Comparison of ENCODE assay signal across 8 cellular contexts in genomic region chr6:10426781-10427279, GRCh38. TPM values are rescaled to one million over a fixed set of nuclear protein-coding genes. Genes with fewer than 3 reads are reported as not detected.
DNase-seq lines count a peak whose midpoint lies in the region; ATAC-seq and TF ChIP-seq lines count a peak whose summit lies in the region.

No MANE protein-coding gene starts in this region.

- H3K27me3 Mint-ChIP-seq in HFFc6 (ENCODE audit: insufficient read depth) (peaks cover 3% of the 10 kb centered on the region; the same call in 1 of the 2 replicates), Caco-2 (ENCODE audit: insufficient read depth, unreplicated experiment) (no peaks in the 10 kb centered on the region)

- no TSS peak for BruUV-seq in Caco-2 (replicated peaks; lab: Mats Ljungman, UMichigan)

- DNase-seq in AG04450 (ENCODE audit: low read depth, low spot score), result no peak
- DNase-seq in HFFc6, result no peak
- DNase-seq in cardiac fibroblast (ENCODE audit: low read depth in 2 of 2), result no peak
- DNase-seq in NCI-H1436 treated with DMSO at 0.1 percent for 48 hours (lab: John Stamatoyannopoulos, UW), result no peak
- DNase-seq in Caco-2, result no peak
- DNase-seq in Kasumi-1 (lab: John Stamatoyannopoulos, UW), result no peak

- H3K9me3 ChIP-seq in AG04450 (ENCODE audit: control insufficient read depth, insufficient read depth, low read length) (no peaks in the 10 kb centered on the region; the same call in 1 of the 2 replicates), muscle layer of duodenum (ENCODE audit: control insufficient read depth in 1 of 2, low read length in 2 of 2) (no peaks in the 10 kb centered on the region), Caco-2 (no peaks in the 10 kb centered on the region)

- H3K4me3 ChIP-seq in AG04450 (ENCODE audit: low read depth, low read length) (peak overlapping the region; percentile 54), cardiac fibroblast (replicated peaks in 1 of 2; ENCODE audit: low read depth in 2 of 2, low read length in 2 of 2) (peak overlapping the region; percentile 48), muscle layer of duodenum (ENCODE audit: low read depth in 1 of 2, low read length in 2 of 2) (peak overlapping the region; percentile 65 to 67), Caco-2 (ENCODE audit: low read depth, low read length) (no peak overlapping the region)

- TF ChIP-seq CTCF in AG04450 (IDR thresholded peaks at IDR 0.05; ENCODE audit: low read depth, low read length) (no peak), HFFc6 (IDR thresholded peaks at IDR 0.05) (no peak), cardiac fibroblast (IDR thresholded peaks at IDR 0.05; ENCODE audit: low read depth, low read length) (no peak), Caco-2 (IDR thresholded peaks at IDR 0.05; ENCODE audit: insufficient read depth in 1 of 2, low read depth in 1 of 2, low read length in 1 of 2, severe bottlenecking in 1 of 2, unreplicated experiment in 1 of 2) (no peak)

- no peak for ATAC-seq in GM21447 (IDR thresholded peaks at IDR 0.05; ENCODE audit: unreplicated experiment)

- H3K4me3 Mint-ChIP-seq in HFFc6, result peak overlapping the region; percentile 92
- no peak overlapping the region for H3K4me3 Mint-ChIP-seq in Caco-2 (ENCODE audit: unreplicated experiment)

- peak overlapping the region; percentile 95 for H3K27ac Mint-ChIP-seq in HFFc6
- H3K27ac Mint-ChIP-seq in Caco-2 (ENCODE audit: unreplicated experiment), result no peak overlapping the region

- H3K4me1 Mint-ChIP-seq in HFFc6 (ENCODE audit: low read depth) (peaks cover 61% of the 10 kb centered on the region), Caco-2 (ENCODE audit: low read depth, unreplicated experiment) (peaks cover 8% of the 10 kb centered on the region)

- CTCF ChIA-PET in AG04450 (lab: Charles Lee), result interaction anchor here (0.6 to 1.8 kb wide), 3 partner anchors 12 to 1444 kb away, joined by 3 to 6 read pairs (median 5); partner anchors contain the start of gene TFAP2A
- CTCF ChIA-PET in Caco-2 (lab: Charles Lee), result no interaction called here

- POLR2A ChIA-PET in AG04450 (lab: Yijun Ruan, JAX) (interaction anchor here (1.3 kb wide), 1 partner anchor 13 kb away, joined by 4 read pairs; no protein-coding TSS in a partner anchor), Caco-2 (lab: Charles Lee) (no interaction called here)

- H3K27me3 ChIP-seq in AG04450 (ENCODE audit: control insufficient read depth, insufficient read depth, low read length), result peaks cover 40% of the 10 kb centered on the region
- peaks cover 40% of the 10 kb centered on the region for H3K27me3 ChIP-seq in muscle layer of duodenum (ENCODE audit: low read depth, low read length)
- no peaks in the 10 kb centered on the region for H3K27me3 ChIP-seq in Caco-2 (replicated peaks; ENCODE audit: control insufficient read depth, insufficient read depth, low read length)

- H3K4me1 ChIP-seq in muscle layer of duodenum (ENCODE audit: control insufficient read depth in 1 of 2, insufficient read depth in 2 of 2, low read length in 2 of 2) (peaks cover 0 to 19% of the 10 kb centered on the region in 2 donors), Caco-2 (0 out of 2 replicates have a peak, but pooled peaks cover 3% of the 10 kb centered on the region)

- no peaks in the 10 kb centered on the region for H3K9me3 Mint-ChIP-seq in HFFc6
- no peaks in the 10 kb centered on the region for H3K9me3 Mint-ChIP-seq in Caco-2 (ENCODE audit: unreplicated experiment)

- H3K27ac ChIP-seq in AG04450 (ENCODE audit: low read depth, low read length), result peak overlapping the region; percentile 21
- no peak overlapping the region for H3K27ac ChIP-seq in muscle layer of duodenum (ENCODE audit: low read length)

- H3K36me3 Mint-ChIP-seq in HFFc6 (ENCODE audit: low read depth), result peaks cover 7% of the 10 kb centered on the region; the same call in 1 of the 2 replicates
- no peaks in the 10 kb centered on the region for H3K36me3 Mint-ChIP-seq in Caco-2 (ENCODE audit: insufficient read depth, unreplicated experiment)

- intact Hi-C loops in Caco-2 (cut with micrococcal nuclease; ENCODE audit: unreplicated experiment), result loop anchor here (5.0 kb wide), 1 partner anchor 1445 kb away; no protein-coding TSS in a partner anchor

- H3K36me3 ChIP-seq in muscle layer of duodenum (ENCODE audit: control insufficient read depth in 1 of 2, insufficient read depth in 2 of 2, low read length in 2 of 2), result no peaks in the 10 kb centered on the region
- no peaks in the 10 kb centered on the region for H3K36me3 ChIP-seq in Caco-2 (ENCODE audit: control insufficient read depth, insufficient read depth, low read length)

RNA-seq across cellular contexts. Expression of gene TFAP2A, which starts 12.0 kb away (rescaled TPM):
- 2.3 TPM in 2 replicates for polyA plus RNA-seq in AG04450 (2011; rRNA removed)
- polyA minus RNA-seq in AG04450 (2011; rRNA and poly(A)+ RNA removed), result 1.7 and 1.9 TPM in 2 replicates
- total RNA-seq in HFFc6 (2021; fragmentation: NEBNext Ultra II Directional; extraction: Animal tissue kit (Norgen Biotek cat#: 25700)), result 10 to 100 TPM; 64.1 to 89.0 (median 83.8) TPM
- total RNA-seq in Caco-2 (2022), result 6.3 and 8.7 TPM in 2 replicates
